14 cellular contexts compared by ENCODE assay signal in the genomic region with DNA sequence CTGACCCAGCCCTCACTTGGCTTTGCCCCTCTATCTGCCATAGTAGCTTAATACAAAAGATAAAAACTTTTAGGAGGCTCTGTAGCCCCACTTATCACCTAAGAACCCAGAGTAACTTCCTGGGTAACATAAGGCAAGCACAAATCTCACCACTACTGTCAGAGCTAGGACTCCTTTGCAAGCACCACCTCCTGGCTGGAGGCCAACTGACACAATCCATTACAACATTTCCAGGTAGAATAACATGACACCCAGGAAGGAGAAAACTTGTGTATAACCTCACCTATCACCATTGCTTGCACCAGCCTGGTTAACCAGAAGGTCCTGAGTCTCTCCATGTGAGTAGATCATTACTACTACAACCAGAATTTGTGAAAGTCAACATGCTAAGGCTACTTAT.
DNase-seq lines count a peak whose midpoint lies in the region; ATAC-seq and TF ChIP-seq lines count a peak whose summit lies in the region.
"Had no signal": no experiment of that assay in that cellular context is flagged by ENCODE, and none has a peak within 500 bp of the region (broad histone marks: within the 10 kb centered on the region; RNA-seq: fewer than 3 reads in every experiment).

No MANE protein-coding gene starts in this region.

- H3K9ac ChIP-seq in PC-3 (ENCODE audit: low read length): no peak overlapping the region
- peak overlapping the region in 1 of 2 donors; percentile 32 for H3K9ac ChIP-seq in colonic mucosa (ENCODE audit: low read depth in 2 of 2, low read length in 2 of 2)

- H3K27me3 ChIP-seq in PC-3 (ENCODE audit: low read length): no peaks in the 10 kb centered on the region
- H3K27me3 ChIP-seq in colonic mucosa: no peaks in the 10 kb centered on the region
- no peaks in the 10 kb centered on the region for H3K27me3 ChIP-seq in transverse colon

- CTCF ChIA-PET in PC-3 (lab: Charles Lee): no interaction called here
- CTCF ChIA-PET in activated CD4-positive, alpha-beta T cell treated with anti-CD3 and anti-CD28 coated beads for 36 hours (lab: Charles Lee): no interaction called here

- TF ChIP-seq POLR2A in transverse colon (IDR thresholded peaks at IDR 0.05): no peak

- H3K9me2 ChIP-seq in PC-3 (replicated peaks; ENCODE audit: low read length): no peaks in the 10 kb centered on the region

- no peak overlapping the region for H3K4me3 Mint-ChIP-seq in immature natural killer cell
- no peak overlapping the region for H3K4me3 Mint-ChIP-seq in activated CD4-positive, alpha-beta T cell treated with anti-CD3 and anti-CD28 coated beads for 36 hours
- H3K4me3 Mint-ChIP-seq: CD14-positive monocyte; CD8-positive, alpha-beta T cell; GM23338 had no signal

- peaks cover 9 to 40% (median 19%) of the 10 kb centered on the region in 6 donors for H3K9me3 Mint-ChIP-seq in immature natural killer cell
- H3K9me3 Mint-ChIP-seq in activated CD4-positive, alpha-beta T cell treated with anti-CD3 and anti-CD28 coated beads for 36 hours (ENCODE audit: low read depth): peaks cover 3% of the 10 kb centered on the region

- H3K27ac ChIP-seq in PC-3 (ENCODE audit: low read length) (no peak overlapping the region), colonic mucosa (peak overlapping the region; percentile 54), transverse colon (peak overlapping the region; percentile 58 to 80 (median 74))

- no peak overlapping the region for H3K4me2 ChIP-seq in PC-3 (ENCODE audit: low read length)
- H3K4me2 ChIP-seq: GM23338 had no signal

- H3K36me3 ChIP-seq in PC-3 (ENCODE audit: low read depth, low read length) (no peaks in the 10 kb centered on the region), colonic mucosa (no peaks in the 10 kb centered on the region), mucosa of descending colon (ENCODE audit: low read depth) (no peaks in the 10 kb centered on the region), transverse colon (no peaks in the 10 kb centered on the region)

- H2AFZ ChIP-seq in PC-3 (ENCODE audit: low read length): no peak overlapping the region
- H2AFZ ChIP-seq: GM23338 had no signal

- H3K4me3 ChIP-seq in PC-3 (ENCODE audit: low read length): no peak overlapping the region
- H3K4me3 ChIP-seq in colonic mucosa: no peak overlapping the region
- H3K4me3 ChIP-seq in mucosa of descending colon: no peak overlapping the region
- no peak overlapping the region for H3K4me3 ChIP-seq in transverse colon
- H3K4me3 ChIP-seq: GM23338 had no signal

- H3K4me1 ChIP-seq in PC-3 (ENCODE audit: insufficient read depth, low read length) (no peaks in the 10 kb centered on the region), colonic mucosa (no peaks in the 10 kb centered on the region), mucosa of descending colon (ENCODE audit: low read depth) (peaks cover 7% of the 10 kb centered on the region), transverse colon (peaks cover 0 to 22% (median 17%) of the 10 kb centered on the region in 4 donors)

- in situ Hi-C loops in transverse colon (cut with MboI; ENCODE audit: low pct_ligation_motif_present in 1 of 4, low pct_unique_long_range_greater_than_20kb in 1 of 4, low sequenced_read_pairs in 3 of 4): no loop called here

- intact Hi-C loops in PC-3 (cut with micrococcal nuclease): no loop called here
- intact Hi-C loops in colonic mucosa (cut with DNase I): no loop called here
- intact Hi-C loops in mucosa of descending colon (cut with DNase I, micrococcal nuclease): no loop called here
- intact Hi-C loops in transverse colon (cut with DNase I; ENCODE audit: low total_unique reads): loop anchor here (5.0 kb wide), 1 partner anchor 893 kb away; no protein-coding TSS in a partner anchor
- intact Hi-C loops in activated CD4-positive, alpha-beta T cell treated with anti-CD3 and anti-CD28 coated beads for 36 hours (cut with DNase I, micrococcal nuclease): no loop called here

- peak; percentile 3 for DNase-seq in PC-3
- peak; percentile 87 for DNase-seq in colonic mucosa
- peak; percentile 58 to 91 (median 79) for DNase-seq in mucosa of descending colon
- peak; percentile 78 for DNase-seq in transverse colon
- no peak for DNase-seq in immature natural killer cell
- DNase-seq in activated CD4-positive, alpha-beta T cell treated with anti-CD3 and anti-CD28 coated beads for 36 hours: no peak
- DNase-seq in RPMI8226: no peak
- DNase-seq: CD8-positive, alpha-beta T cell; COR-L47; DND-41; GDM1; H7 had no signal

- H3F3A ChIP-seq in PC-3 (ENCODE audit: low read length, unreplicated experiment): no peaks in the 10 kb centered on the region

- no peak for TF ChIP-seq EP300 in transverse colon (IDR thresholded peaks at IDR 0.05; ENCODE audit: low read depth)

- no peak for TF ChIP-seq CTCF in PC-3 (conservative IDR thresholded peaks at IDR 0.05; ENCODE audit: low read depth, low read length)
- TF ChIP-seq CTCF in colonic mucosa (IDR thresholded peaks at IDR 0.05): no peak
- no peak for TF ChIP-seq CTCF in mucosa of descending colon (IDR thresholded peaks at IDR 0.05)
- TF ChIP-seq CTCF in transverse colon (IDR thresholded peaks at IDR 0.05): no peak

- H3K79me2 ChIP-seq in PC-3 (ENCODE audit: low read length): no peaks in the 10 kb centered on the region

- POLR2A ChIA-PET in PC-3 (lab: Charles Lee; ENCODE audit: unreplicated experiment): no interaction called here
- POLR2A ChIA-PET in activated CD4-positive, alpha-beta T cell treated with anti-CD3 and anti-CD28 coated beads for 36 hours (lab: Charles Lee): no interaction called here

- H4K20me1 ChIP-seq in PC-3 (ENCODE audit: low read length): no peaks in the 10 kb centered on the region

- no peaks in the 10 kb centered on the region for H3K4me1 Mint-ChIP-seq in immature natural killer cell
- no peaks in the 10 kb centered on the region for H3K4me1 Mint-ChIP-seq in activated CD4-positive, alpha-beta T cell treated with anti-CD3 and anti-CD28 coated beads for 36 hours
- H3K4me1 Mint-ChIP-seq: CD14-positive monocyte had no signal

- peaks cover 0 to 2% (median 1%) of the 10 kb centered on the region in 3 donors for H3K27me3 Mint-ChIP-seq in immature natural killer cell (ENCODE audit: low read depth in 3 of 3)
- no peaks in the 10 kb centered on the region for H3K27me3 Mint-ChIP-seq in activated CD4-positive, alpha-beta T cell treated with anti-CD3 and anti-CD28 coated beads for 36 hours

- ATAC-seq in PC-3 (no peak), mucosa of descending colon (peak; percentile 89)
- ATAC-seq in activated CD4-positive, alpha-beta T cell treated with anti-CD3 and anti-CD28 coated beads for 36 hours: no peak
- ATAC-seq: CD8-positive, alpha-beta T cell had no signal

- BruUV-seq in PC-3 (replicated peaks; lab: Mats Ljungman, UMichigan): no TSS peak

- H3K27ac Mint-ChIP-seq in immature natural killer cell: no peak overlapping the region
- H3K27ac Mint-ChIP-seq in activated CD4-positive, alpha-beta T cell treated with anti-CD3 and anti-CD28 coated beads for 36 hours: no peak overlapping the region
- H3K27ac Mint-ChIP-seq: CD14-positive monocyte; CD8-positive, alpha-beta T cell; GM23338 had no signal

- no peaks in the 10 kb centered on the region for H3K36me3 Mint-ChIP-seq in immature natural killer cell
- no peaks in the 10 kb centered on the region for H3K36me3 Mint-ChIP-seq in activated CD4-positive, alpha-beta T cell treated with anti-CD3 and anti-CD28 coated beads for 36 hours (ENCODE audit: low read depth)
- H3K36me3 Mint-ChIP-seq: CD14-positive monocyte; CD8-positive, alpha-beta T cell had no signal

- H3K9me3 ChIP-seq in PC-3 (ENCODE audit: low read length) (peaks cover 11% of the 10 kb centered on the region; the same call in 1 of the 2 replicates), colonic mucosa (no peaks in the 10 kb centered on the region), mucosa of descending colon (no peaks in the 10 kb centered on the region), transverse colon (peaks cover 2 to 4% of the 10 kb centered on the region in 2 donors)

Comparison
In these comparisons a context has a peak if more than half of its experiments do, and no peak if none do; other contexts are left out.
1. DNase-seq: peak in PC-3 (single experiment), colonic mucosa (single experiment), mucosa of descending colon (3 of 3) and transverse colon (single experiment); none in immature natural killer cell (0 of 3), activated CD4-positive, alpha-beta T cell treated with anti-CD3 and anti-CD28 coated beads for 36 hours (single experiment) and RPMI8226 (single experiment).